Comparison of ENCODE assay signal across 28 cellular contexts in the genomic region with DNA sequence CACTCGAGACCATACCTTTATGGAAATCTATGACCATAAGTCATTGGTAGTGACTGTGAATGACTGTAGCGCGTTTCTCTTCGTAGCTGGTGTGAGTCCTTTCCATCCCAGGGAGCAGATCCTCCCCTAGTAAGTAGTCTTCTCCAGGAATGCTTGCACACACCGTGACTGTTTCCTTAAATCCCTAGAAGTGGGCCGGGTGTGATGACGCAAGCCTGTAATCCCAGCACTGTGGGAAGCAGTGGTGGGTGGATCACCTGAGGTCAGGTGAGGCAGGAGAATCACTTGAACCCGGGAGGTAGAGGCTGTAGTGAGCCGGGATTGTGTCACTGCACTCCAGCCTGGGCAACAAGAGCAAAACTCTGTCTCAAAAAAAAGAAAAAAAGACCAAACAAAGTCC.
"Had no signal": no experiment of that assay in that cellular context is flagged by ENCODE, and none has a peak within 500 bp of the region (broad histone marks: within the 10 kb centered on the region; RNA-seq: fewer than 3 reads in every experiment).

No MANE protein-coding gene starts in this region.

- H3K27me3 Mint-ChIP-seq: activated CD4-positive, alpha-beta T cell treated with anti-CD3 and anti-CD28 coated beads, Interleukin-2, amount 10 ng/mL, durations not matched to agents 7 days and 5 days had no signal

- ATAC-seq: activated CD4-positive, alpha-beta T cell treated with anti-CD3 and anti-CD28 coated beads for 36 hours; activated CD4-positive, CD25-positive, alpha-beta regulatory T cell treated with anti-CD3 and anti-CD28 coated beads, Interleukin-2, amount 50 U/mL, for 24 hours; activated CD8-positive, alpha-beta T cell treated with anti-CD3 and anti-CD28 coated beads, Interleukin-2, amount 10 ng/mL, durations not matched to agents 7 days and 5 days; activated naive CD4-positive, alpha-beta T cell treated with anti-CD3 and anti-CD28 coated beads, Interleukin-2, amount 50 U/mL, for 72 hours; Panc1; WTC11 had no signal

- H3K9me3 ChIP-seq: adrenal gland, SJSA1, SK-N-SH had no signal

- H3K36me3 Mint-ChIP-seq: brain had no signal

- H3K4me1 ChIP-seq: adrenal gland, SJSA1 had no signal

- H3K27ac ChIP-seq: SJSA1 had no signal

- H3K36me3 ChIP-seq: adrenal gland, SJSA1 had no signal

- H3K4me3 ChIP-seq: adrenal gland, SJSA1 had no signal

- H3K27ac Mint-ChIP-seq: activated CD4-positive, alpha-beta T cell treated with anti-CD3 and anti-CD28 coated beads for 36 hours; activated CD4-positive, alpha-beta T cell treated with anti-CD3 and anti-CD28 coated beads, Interleukin-2, amount 10 ng/mL, durations not matched to agents 7 days and 5 days; activated CD8-positive, alpha-beta T cell treated with anti-CD3 and anti-CD28 coated beads, Interleukin-2, amount 10 ng/mL, durations not matched to agents 7 days and 5 days; activated naive CD4-positive, alpha-beta T cell treated with anti-CD3 and anti-CD28 coated beads for 36 hours; activated naive CD4-positive, alpha-beta T cell treated with anti-CD3 and anti-CD28 coated beads, Interleukin-2, amount 50 U/mL, for 72 hours; activated T-cell treated with anti-CD3 and anti-CD28 coated beads, Interleukin-2, amount 50 U/mL, for 24 hours; T-helper 1 cell treated with Interleukin-12 subunit alpha and Interleukin-12 subunit beta and Interleukin-4 antibody, amounts not matched to agents 30 μg/mL and 1 μg/mL, for 36 hours; T-helper 2 cell treated with Interferon-gamma antibody and Interleukin-4, amounts not matched to agents 5 μg/mL and 100 μg/mL, for 36 hours; WTC11 had no signal

- H3K4me3 Mint-ChIP-seq: activated CD4-positive, alpha-beta T cell treated with anti-CD3 and anti-CD28 coated beads for 36 hours; activated CD4-positive, alpha-beta T cell treated with anti-CD3 and anti-CD28 coated beads, Interleukin-2, amount 10 ng/mL, durations not matched to agents 7 days and 5 days; activated CD8-positive, alpha-beta T cell treated with anti-CD3 and anti-CD28 coated beads, Interleukin-2, amount 10 ng/mL, durations not matched to agents 7 days and 5 days; activated naive CD4-positive, alpha-beta T cell treated with anti-CD3 and anti-CD28 coated beads for 36 hours; activated T-cell treated with anti-CD3 and anti-CD28 coated beads, Interleukin-2, amount 50 U/mL, for 24 hours; brain; T-helper 1 cell treated with Interleukin-12 subunit alpha and Interleukin-12 subunit beta and Interleukin-4 antibody, amounts not matched to agents 30 μg/mL and 1 μg/mL, for 36 hours; T-helper 2 cell treated with Interferon-gamma antibody and Interleukin-4, amounts not matched to agents 5 μg/mL and 100 μg/mL, for 36 hours; WTC11 had no signal

- H3K4me1 Mint-ChIP-seq: activated CD4-positive, alpha-beta T cell treated with anti-CD3 and anti-CD28 coated beads for 36 hours; activated CD4-positive, alpha-beta T cell treated with anti-CD3 and anti-CD28 coated beads, Interleukin-2, amount 10 ng/mL, durations not matched to agents 7 days and 5 days had no signal

- DNase-seq: activated CD4-positive, alpha-beta T cell treated with anti-CD3 and anti-CD28 coated beads for 36 hours; activated CD4-positive, alpha-beta T cell treated with anti-CD3 and anti-CD28 coated beads, Interleukin-2, amount 10 ng/mL, durations not matched to agents 7 days and 5 days; activated CD4-positive, alpha-beta T cell treated with anti-CD3 and anti-CD28 coated beads, Interleukin-2, amount 50 U/mL, for 48 hours; activated CD8-positive, alpha-beta T cell treated with anti-CD3 and anti-CD28 coated beads, Interleukin-2, amount 10 ng/mL, durations not matched to agents 7 days and 5 days; activated gamma-delta T cell treated with Interleukin-2 at 50 U/mL for 16 hours; activated naive CD4-positive, alpha-beta T cell treated with anti-CD3 and anti-CD28 coated beads for 36 hours; activated T-cell treated with anti-CD3 and anti-CD28 coated beads, Interleukin-2, amount 50 U/mL, for 24 hours; adrenal gland; Kasumi-1; KG1; MM.1S; MV-4-11; NCI-H1092; NCI-H1436 treated with DMSO at 0.1 percent for 48 hours; NCI-H1694 treated with DMSO at 0.1 percent for 48 hours; NCI-H2029; NCI-H345; NCI-H524 treated with DMSO at 0.1 percent for 48 hours; SHP77 treated with DMSO at 0.1 percent for 48 hours; SK-N-SH had no signal

- H3K9me3 Mint-ChIP-seq: activated CD4-positive, alpha-beta T cell treated with anti-CD3 and anti-CD28 coated beads, Interleukin-2, amount 10 ng/mL, durations not matched to agents 7 days and 5 days; activated T-cell treated with anti-CD3 and anti-CD28 coated beads, Interleukin-2, amount 50 U/mL, for 24 hours; T-helper 1 cell treated with Interleukin-12 subunit alpha and Interleukin-12 subunit beta and Interleukin-4 antibody, amounts not matched to agents 30 μg/mL and 1 μg/mL, for 36 hours; T-helper 2 cell treated with Interferon-gamma antibody and Interleukin-4, amounts not matched to agents 5 μg/mL and 100 μg/mL, for 36 hours; WTC11 had no signal

- H3K27me3 ChIP-seq: SJSA1 had no signal
